20 cellular contexts compared by ENCODE assay signal in the genomic region with DNA sequence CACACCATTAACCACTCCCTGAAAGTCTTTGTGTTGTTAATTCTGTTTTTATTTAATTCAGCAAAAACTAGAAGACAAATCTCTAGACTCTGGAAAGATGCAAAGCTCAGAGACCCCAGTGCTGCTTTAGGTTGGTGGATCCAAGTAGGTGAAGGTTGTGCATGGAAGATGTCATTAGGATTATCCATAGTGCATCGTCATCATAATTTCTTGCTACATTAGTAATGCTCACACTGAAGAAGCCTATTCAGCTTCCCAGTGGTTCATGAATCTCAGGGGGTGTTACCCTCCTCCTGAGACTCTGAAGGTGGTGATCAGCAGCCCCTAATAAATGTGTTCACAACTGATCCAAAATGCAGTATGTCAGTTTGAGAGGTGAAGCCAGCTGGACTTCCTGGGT.
"Had no signal": no experiment of that assay in that cellular context is flagged by ENCODE, and none has a peak within 500 bp of the region (broad histone marks: within the 10 kb centered on the region; RNA-seq: fewer than 3 reads in every experiment).

No MANE protein-coding gene starts in this region.

- H3K4me1 ChIP-seq: SJSA1 had no signal

- H3K4me1 Mint-ChIP-seq: IgD-negative memory B cell had no signal

- H3K9me3 ChIP-seq: MG63, SJSA1 had no signal

- H3K9me3 Mint-ChIP-seq: IgD-negative memory B cell had no signal

- H3K27me3 ChIP-seq: MG63 had no signal

- H3K4me3 ChIP-seq: MG63, SJSA1, SK-N-MC had no signal

- H3K36me3 Mint-ChIP-seq: IgD-negative memory B cell had no signal

- H3K27ac ChIP-seq: SJSA1, SK-N-MC had no signal

- H3K36me3 ChIP-seq: MG63, SJSA1 had no signal

- H3K27me3 Mint-ChIP-seq: IgD-negative memory B cell had no signal

- H3K4me3 Mint-ChIP-seq: IgD-negative memory B cell had no signal

- DNase-seq: KBM-7, MG63, NCI-H1092, NCI-H1417 treated with DMSO at 0.1 percent for 48 hours, NCI-H2029, NCI-H2081 treated with DMSO at 0.1 percent for 48 hours, NCI-H2171, NCI-H226, NCI-H446, NCI-H510A, NCI-H524 treated with DMSO at 0.1 percent for 48 hours, NCI-H69, NCI-H774, Right ventricle myocardium superior, RPMI8226, SIG-M5 had no signal

- FAIRE-seq: RCC 7860 had no signal
